ENCODE assay signal across 35 cellular contexts in genomic region chr11:123132881-123133280, GRCh38.
DNase-seq lines count a peak whose midpoint lies in the region; ATAC-seq and TF ChIP-seq lines count a peak whose summit lies in the region.
"Had no signal": no experiment of that assay in that cellular context is flagged by ENCODE, and none has a peak within 500 bp of the region (broad histone marks: within the 10 kb centered on the region; RNA-seq: fewer than 3 reads in every experiment).

No MANE protein-coding gene starts in this region.

- H3K27me3 ChIP-seq in mammary epithelial cell (ENCODE audit: insufficient read depth, low read length) (no peaks in the 10 kb centered on the region), gastroesophageal sphincter (no peaks in the 10 kb centered on the region), stomach smooth muscle (ENCODE audit: control insufficient read depth in 1 of 2, insufficient read depth in 2 of 2, low read length in 2 of 2) (no peaks in the 10 kb centered on the region)
- H3K27me3 ChIP-seq: pancreas had no signal

- H3K27ac ChIP-seq in mammary epithelial cell (ENCODE audit: insufficient read depth, low read depth, low read length) = no peak overlapping the region
- H3K27ac ChIP-seq in gastroesophageal sphincter = peak overlapping the region; percentile 37 to 79 (median 72)
- peak overlapping the region; percentile 46 for H3K27ac ChIP-seq in stomach smooth muscle (ENCODE audit: low read length)
- H3K27ac ChIP-seq: 22Rv1, pancreas had no signal

- H3K4me3 Mint-ChIP-seq in MCF 10A (ENCODE audit: unreplicated experiment) = no peak overlapping the region
- H3K4me3 Mint-ChIP-seq in activated CD4-positive, alpha-beta T cell treated with anti-CD3 and anti-CD28 coated beads, Interleukin-2, amount 10 ng/mL, durations not matched to agents 7 days and 5 days = no peak overlapping the region
- H3K4me3 Mint-ChIP-seq: CD14-positive monocyte; immature natural killer cell; stimulated activated naive CD8-positive, alpha-beta T cell treated with anti-CD3 and anti-CD28 coated beads, Interleukin-15, Interleukin-2, amounts not matched to agents 100 ng/mL and 50 ng/mL, for 24 hours had no signal

- ATAC-seq in gastroesophageal sphincter = no peak
- ATAC-seq in HG02973 (IDR thresholded peaks at IDR 0.05; ENCODE audit: unreplicated experiment) = no peak
- ATAC-seq: activated naive CD4-positive, alpha-beta T cell treated with anti-CD3 and anti-CD28 coated beads, Interleukin-2, amount 50 U/mL, for 72 hours; K562; left cardiac atrium; Right ventricle myocardium inferior had no signal

- peak; percentile 52 for DNase-seq in MCF 10A (ENCODE audit: unreplicated experiment)
- DNase-seq in mammary epithelial cell = no peak
- DNase-seq in GM10266 (ENCODE audit: extremely low spot score) = no peak
- no peak for DNase-seq in HT-29 (ENCODE audit: low spot score)
- no peak for DNase-seq in activated CD4-positive, alpha-beta T cell treated with anti-CD3 and anti-CD28 coated beads, Interleukin-2, amount 10 ng/mL, durations not matched to agents 7 days and 5 days
- DNase-seq: activated CD4-positive, alpha-beta T cell treated with anti-CD3 and anti-CD28 coated beads for 4 hours; activated effector memory CD4-positive, alpha-beta T cell treated with Interleukin-2 at 50 U/mL for 16 hours; activated T-cell treated with anti-CD3 and anti-CD28 coated beads, Interleukin-2, amount 50 U/mL, for 1 hour; amygdala; Caco-2; DMS79; GF-D8; GOT3; immature natural killer cell; left cardiac atrium; MM.1S; NCI-H1105 treated with DMSO at 0.1 percent for 48 hours; NCI-H187 treated with DMSO at 0.1 percent for 48 hours; NCI-H526; NK-92 treated with Interleukin-12 subunit alpha and Interleukin-12 subunit beta, amount 100 ng/mL, for 24 hours; pancreas; retina; stimulated activated CD4-positive, alpha-beta T cell treated with anti-CD3 and anti-CD28 coated beads, Interleukin-1b, Interleukin-23, amount 100 ng/mL, for 48 hours; T-helper 9 cell; trophoblast cell had no signal

- no peaks in the 10 kb centered on the region for H3K9me3 ChIP-seq in mammary epithelial cell (replicated peaks; ENCODE audit: insufficient read depth, low read length)
- no peaks in the 10 kb centered on the region for H3K9me3 ChIP-seq in gastroesophageal sphincter
- no peaks in the 10 kb centered on the region for H3K9me3 ChIP-seq in stomach smooth muscle (ENCODE audit: control insufficient read depth in 2 of 2, low read length in 2 of 2)
- H3K9me3 ChIP-seq: Caco-2, pancreas had no signal

- CTCF ChIA-PET in MCF 10A (lab: Yijun Ruan, JAX) = no interaction called here
- CTCF ChIA-PET in mammary epithelial cell (lab: Charles Lee; ENCODE audit: low non-redundant PET) = no interaction called here
- CTCF ChIA-PET in activated CD4-positive, alpha-beta T cell treated with anti-CD3 and anti-CD28 coated beads, Interleukin-2, amount 10 ng/mL, durations not matched to agents 7 days and 5 days (lab: Charles Lee) = no interaction called here

- no peaks in the 10 kb centered on the region for H3K9me3 Mint-ChIP-seq in MCF 10A (ENCODE audit: unreplicated experiment)
- no peaks in the 10 kb centered on the region for H3K9me3 Mint-ChIP-seq in activated CD4-positive, alpha-beta T cell treated with anti-CD3 and anti-CD28 coated beads, Interleukin-2, amount 10 ng/mL, durations not matched to agents 7 days and 5 days
- H3K9me3 Mint-ChIP-seq: activated naive CD4-positive, alpha-beta T cell treated with anti-CD3 and anti-CD28 coated beads, Interleukin-2, amount 50 U/mL, for 72 hours; CD14-positive monocyte; immature natural killer cell; stimulated activated naive CD8-positive, alpha-beta T cell treated with anti-CD3 and anti-CD28 coated beads, Interleukin-15, Interleukin-2, amounts not matched to agents 100 ng/mL and 50 ng/mL, for 24 hours had no signal

- no peak overlapping the region for H3K4me3 ChIP-seq in mammary epithelial cell (replicated peaks in 1 of 3; ENCODE audit: insufficient read depth in 1 of 3, low read depth in 2 of 3, low read length in 3 of 3)
- no peak overlapping the region for H3K4me3 ChIP-seq in gastroesophageal sphincter
- no peak overlapping the region for H3K4me3 ChIP-seq in stomach smooth muscle (ENCODE audit: low read length in 2 of 2)
- H3K4me3 ChIP-seq: K562, lung, pancreas had no signal

- H3K4me1 ChIP-seq in mammary epithelial cell (ENCODE audit: insufficient read depth, low read length) (peaks cover 10% of the 10 kb centered on the region), gastroesophageal sphincter (peaks cover 3 to 75% (median 18%) of the 10 kb centered on the region in 3 donors), stomach smooth muscle (ENCODE audit: control insufficient read depth, insufficient read depth, low read length) (peaks cover 27% of the 10 kb centered on the region)
- H3K4me1 ChIP-seq: Caco-2, pancreas had no signal

- peaks cover 12% of the 10 kb centered on the region for H3K36me3 Mint-ChIP-seq in MCF 10A (ENCODE audit: insufficient read depth, unreplicated experiment)
- no peaks in the 10 kb centered on the region for H3K36me3 Mint-ChIP-seq in activated CD4-positive, alpha-beta T cell treated with anti-CD3 and anti-CD28 coated beads, Interleukin-2, amount 10 ng/mL, durations not matched to agents 7 days and 5 days (ENCODE audit: low read depth)
- H3K36me3 Mint-ChIP-seq: activated naive CD4-positive, alpha-beta T cell treated with anti-CD3 and anti-CD28 coated beads, Interleukin-2, amount 50 U/mL, for 72 hours; CD14-positive monocyte; immature natural killer cell had no signal

- H3K27ac Mint-ChIP-seq in MCF 10A (ENCODE audit: low read depth, unreplicated experiment) = peak overlapping the region; percentile 2
- no peak overlapping the region for H3K27ac Mint-ChIP-seq in activated CD4-positive, alpha-beta T cell treated with anti-CD3 and anti-CD28 coated beads, Interleukin-2, amount 10 ng/mL, durations not matched to agents 7 days and 5 days
- H3K27ac Mint-ChIP-seq: activated naive CD4-positive, alpha-beta T cell treated with anti-CD3 and anti-CD28 coated beads, Interleukin-2, amount 50 U/mL, for 72 hours; CD14-positive monocyte; immature natural killer cell; stimulated activated naive CD8-positive, alpha-beta T cell treated with anti-CD3 and anti-CD28 coated beads, Interleukin-15, Interleukin-2, amounts not matched to agents 100 ng/mL and 50 ng/mL, for 24 hours had no signal

- WGBS in mammary epithelial cell (ENCODE audit: low coverage, missing lambda C conversion rate) = 95% methylated on average over 5 of the region's 6 CpGs
- 88 to 95% methylated on average over 4 to 5 of the region's 6 CpGs for WGBS in gastroesophageal sphincter (ENCODE audit: low coverage in 1 of 2), 2 donors

- H3K79me2 ChIP-seq in mammary epithelial cell (ENCODE audit: insufficient read depth, low read length) = peaks cover 11% of the 10 kb centered on the region

- no peaks in the 10 kb centered on the region for H3K27me3 Mint-ChIP-seq in MCF 10A (ENCODE audit: insufficient read depth, unreplicated experiment)
- peaks cover 3% of the 10 kb centered on the region for H3K27me3 Mint-ChIP-seq in activated CD4-positive, alpha-beta T cell treated with anti-CD3 and anti-CD28 coated beads, Interleukin-2, amount 10 ng/mL, durations not matched to agents 7 days and 5 days
- H3K27me3 Mint-ChIP-seq: stimulated activated naive CD8-positive, alpha-beta T cell treated with anti-CD3 and anti-CD28 coated beads, Interleukin-15, Interleukin-2, amounts not matched to agents 100 ng/mL and 50 ng/mL, for 24 hours had no signal

- TF ChIP-seq EP300 in gastroesophageal sphincter (IDR thresholded peaks at IDR 0.05) = no peak

- dilution Hi-C loops in mammary epithelial cell (cut with HindIII; ENCODE audit: low sequenced_read_pairs) = no loop called here

- H4K20me1 ChIP-seq in mammary epithelial cell (ENCODE audit: insufficient read depth, low read length) = no peaks in the 10 kb centered on the region

- BruUV-seq in MCF 10A (replicated peaks; lab: Mats Ljungman, UMichigan) (no TSS peak), mammary epithelial cell (replicated peaks; lab: Mats Ljungman, UMichigan) (no TSS peak)

- POLR2A ChIA-PET in MCF 10A (lab: Yijun Ruan, JAX) = no interaction called here
- POLR2A ChIA-PET in activated CD4-positive, alpha-beta T cell treated with anti-CD3 and anti-CD28 coated beads, Interleukin-2, amount 10 ng/mL, durations not matched to agents 7 days and 5 days (lab: Charles Lee) = no interaction called here

- no peak overlapping the region for H3K4me2 ChIP-seq in mammary epithelial cell (ENCODE audit: insufficient read depth, low read depth, low read length)

- H3K36me3 ChIP-seq in mammary epithelial cell (ENCODE audit: insufficient read depth, low read length) = peaks cover 5% of the 10 kb centered on the region
- H3K36me3 ChIP-seq in gastroesophageal sphincter = no peaks in the 10 kb centered on the region
- H3K36me3 ChIP-seq in stomach smooth muscle (ENCODE audit: control insufficient read depth in 2 of 2, insufficient read depth in 2 of 2, low read length in 2 of 2) = peaks cover 0 to 2% of the 10 kb centered on the region in 2 donors
- H3K36me3 ChIP-seq: pancreas had no signal

- TF ChIP-seq POLR2A in gastroesophageal sphincter (IDR thresholded peaks at IDR 0.05) = no peak

- H3K9ac ChIP-seq in mammary epithelial cell (ENCODE audit: insufficient read depth, low read length) (no peak overlapping the region), stomach smooth muscle (ENCODE audit: low read length in 2 of 2) (no peak overlapping the region)

- peaks cover 16% of the 10 kb centered on the region for H3K4me1 Mint-ChIP-seq in MCF 10A (ENCODE audit: insufficient read depth, unreplicated experiment)
- peaks cover 3% of the 10 kb centered on the region for H3K4me1 Mint-ChIP-seq in activated CD4-positive, alpha-beta T cell treated with anti-CD3 and anti-CD28 coated beads, Interleukin-2, amount 10 ng/mL, durations not matched to agents 7 days and 5 days

- in situ Hi-C loops in mammary epithelial cell (cut with MboI; ENCODE audit: low sequenced_read_pairs in 2 of 2) = no loop called here

- TF ChIP-seq CTCF in MCF 10A (IDR thresholded peaks at IDR 0.05; ENCODE audit: unreplicated experiment) (no peak), mammary epithelial cell (conservative IDR thresholded peaks at IDR 0.05 in 1 of 2, IDR thresholded peaks at IDR 0.05 in 1 of 2; ENCODE audit: extremely low read depth in 1 of 2, insufficient read depth in 1 of 2, low read depth in 1 of 2, low read length in 2 of 2) (no peak), gastroesophageal sphincter (IDR thresholded peaks at IDR 0.05) (no peak), GM10266 (IDR thresholded peaks at IDR 0.05; ENCODE audit: control insufficient read depth, insufficient read depth, low read depth, missing control alignments) (no peak)

- intact Hi-C loops in MCF 10A (cut with micrococcal nuclease) = no loop called here
- intact Hi-C loops in mammary epithelial cell (cut with micrococcal nuclease) = no loop called here

- H2AFZ ChIP-seq in mammary epithelial cell (ENCODE audit: low read depth, low read length) = no peak overlapping the region
